In genomic region chr11:12469451-12469850, GRCh38 we compare ENCODE assay signal across 15 cellular contexts.
A peak's percentile ranks its signal among the peaks of the same experiment; 100 is the strongest.
DNase-seq lines count a peak whose midpoint lies in the region; ATAC-seq and TF ChIP-seq lines count a peak whose summit lies in the region.
"Had no signal": no experiment of that assay in that cellular context is flagged by ENCODE, and none has a peak within 500 bp of the region (broad histone marks: within the 10 kb centered on the region; RNA-seq: fewer than 3 reads in every experiment).

No MANE protein-coding gene starts in this region.

- WGBS in esophagus squamous epithelium, 2 donors, result 46 to 47% methylated on average over 3 of the region's 3 CpGs
- WGBS in tibial nerve, 2 donors, result 27 to 41% methylated on average over 3 of the region's 3 CpGs

- peak in 1 of 2 donors; percentile 44 for TF ChIP-seq EP300 in tibial nerve (IDR thresholded peaks at IDR 0.05)

- TF ChIP-seq POLR2A in esophagus squamous epithelium (IDR thresholded peaks at IDR 0.05) (no peak), tibial nerve (IDR thresholded peaks at IDR 0.05) (no peak)

- peak overlapping the region; percentile 0 to 78 (median 58) for H3K27ac ChIP-seq in esophagus squamous epithelium
- peak overlapping the region; percentile 9 to 11 for H3K27ac ChIP-seq in mucosa of rectum (ENCODE audit: low read depth in 2 of 2, low read length in 2 of 2)
- peak overlapping the region in 3 of 4 donors; percentile 46 to 73 (median 69) for H3K27ac ChIP-seq in tibial nerve

- H3K9ac ChIP-seq in mucosa of rectum (ENCODE audit: low read depth in 1 of 2, low read length in 2 of 2), result no peak overlapping the region

- intact Hi-C loops in esophagus squamous epithelium (cut with DNase I), result no loop called here

- ATAC-seq in GM19035 (IDR thresholded peaks at IDR 0.05; ENCODE audit: unreplicated experiment) (no peak), HG03097 (IDR thresholded peaks at IDR 0.05; ENCODE audit: low FRiP score, unreplicated experiment) (no peak)
- ATAC-seq: activated CD4-positive, CD25-positive, alpha-beta regulatory T cell treated with anti-CD3 and anti-CD28 coated beads, Interleukin-2, amount 50 U/mL, for 24 hours; left colon; naive thymus-derived CD8-positive, alpha-beta T cell had no signal

- peaks cover 0 to 39% (median 18%) of the 10 kb centered on the region in 3 donors for H3K4me1 ChIP-seq in esophagus squamous epithelium
- no peaks in the 10 kb centered on the region for H3K4me1 ChIP-seq in mucosa of rectum (ENCODE audit: control insufficient read depth in 2 of 2, insufficient read depth in 2 of 2, low read length in 2 of 2)
- H3K4me1 ChIP-seq in tibial nerve, result peaks cover 0 to 47% (median 17%) of the 10 kb centered on the region in 4 donors

- no peaks in the 10 kb centered on the region for H3K27me3 ChIP-seq in esophagus squamous epithelium
- no peaks in the 10 kb centered on the region for H3K27me3 ChIP-seq in mucosa of rectum (ENCODE audit: control insufficient read depth in 2 of 2, insufficient read depth in 2 of 2, low read length in 2 of 2)
- no peaks in the 10 kb centered on the region for H3K27me3 ChIP-seq in tibial nerve

- H3K36me3 ChIP-seq in esophagus squamous epithelium (peaks cover 0 to 9% (median 0%) of the 10 kb centered on the region in 3 donors), mucosa of rectum (ENCODE audit: control insufficient read depth in 2 of 2, insufficient read depth in 2 of 2, low read length in 2 of 2) (peaks cover 6% of the 10 kb centered on the region in 2 donors), tibial nerve (peaks cover 0 to 17% (median 0%) of the 10 kb centered on the region in 3 donors)

- H3K9me3 ChIP-seq in esophagus squamous epithelium (no peaks in the 10 kb centered on the region), mucosa of rectum (ENCODE audit: control insufficient read depth in 2 of 2, low read length in 2 of 2) (no peaks in the 10 kb centered on the region), tibial nerve (peaks cover 0 to 11% (median 0%) of the 10 kb centered on the region in 4 donors)

- H3K4me3 ChIP-seq in esophagus squamous epithelium (peak overlapping the region in 1 of 4 donors; percentile 46), mucosa of rectum (ENCODE audit: low read length in 2 of 2) (no peak overlapping the region), tibial nerve (peak overlapping the region in 1 of 4 donors; percentile 28)

- DNase-seq in NCI-H69 (lab: John Stamatoyannopoulos, UW) (peak; percentile 20), esophagus squamous epithelium (lab: John Stamatoyannopoulos, UW) (no peak), tibial nerve (ENCODE audit: low spot score in 2 of 2) (peak in 1 of 2 donors; percentile 28), SW480 (ENCODE audit: low spot score) (no peak)
- DNase-seq: activated naive CD4-positive, alpha-beta T cell treated with Interleukin-2 at 50 U/mL for 16 hours; CD4-positive, alpha-beta T cell; hypothalamus; left colon; naive thymus-derived CD8-positive, alpha-beta T cell; NCI-H1694; stimulated activated naive CD4-positive, alpha-beta T cell treated with Interleukin-2 at 50 U/mL for 16 hours had no signal

- TF ChIP-seq CTCF in esophagus squamous epithelium (IDR thresholded peaks at IDR 0.05), result no peak
- TF ChIP-seq CTCF in tibial nerve (IDR thresholded peaks at IDR 0.05), result no peak

Comparison
In these comparisons a context has a peak if more than half of its experiments do, and no peak if none do; other contexts are left out.
1. H3K27ac ChIP-seq: peak in every context shown above with its lines; median percentile 69 in tibial nerve; 58 in esophagus squamous epithelium; 10 in mucosa of rectum.